8 cellular contexts compared by ENCODE assay signal in genomic region chr9:97237311-97237786, GRCh38.
DNase-seq lines count a peak whose midpoint lies in the region; ATAC-seq and TF ChIP-seq lines count a peak whose summit lies in the region.

No MANE protein-coding gene starts in this region.

- no peaks in the 10 kb centered on the region for H3K9me3 Mint-ChIP-seq in activated naive CD8-positive, alpha-beta T cell treated with anti-CD3 and anti-CD28 coated beads for 36 hours

- in situ Hi-C loops in transverse colon (cut with MboI; ENCODE audit: low pct_ligation_motif_present in 1 of 4, low pct_unique_long_range_greater_than_20kb in 1 of 4, low sequenced_read_pairs in 3 of 4) = no loop called here

- H3K4me1 ChIP-seq in heart right ventricle (peaks cover 0 to 17% (median 11%) of the 10 kb centered on the region in 9 donors), transverse colon (peaks cover 6 to 17% (median 8%) of the 10 kb centered on the region in 4 donors)

- DNase-seq in heart right ventricle = peak in 1 of 2 donors; percentile 13
- no peak for DNase-seq in left ventricle myocardium superior
- no peak for DNase-seq in activated naive CD8-positive, alpha-beta T cell treated with anti-CD3 and anti-CD28 coated beads for 36 hours
- no peak for DNase-seq in kidney epithelial cell (ENCODE audit: low read depth)
- DNase-seq in transverse colon = no peak
- no peak for DNase-seq in posterior vena cava (ENCODE audit: low spot score)
- DNase-seq in effector CD8-positive, alpha-beta T cell (lab: John Stamatoyannopoulos, UW) = no peak
- DNase-seq in NCI-H2029 (lab: John Stamatoyannopoulos, UW) = no peak

- intact Hi-C loops in heart right ventricle (cut with DNase I) = loop anchor here in 2 of 10 donors (10.0 kb wide), 1 partner anchor 383 kb away; the partner anchor contains the start of gene ZNF782 (in 2 of the 2)
- intact Hi-C loops in left ventricle myocardium superior (cut with micrococcal nuclease) = no loop called here
- intact Hi-C loops in transverse colon (cut with DNase I; ENCODE audit: low total_unique reads) = no loop called here
- intact Hi-C loops in posterior vena cava (cut with DNase I) = no loop called here

- peaks cover 3% of the 10 kb centered on the region for H3K36me3 Mint-ChIP-seq in activated naive CD8-positive, alpha-beta T cell treated with anti-CD3 and anti-CD28 coated beads for 36 hours

- ATAC-seq in heart right ventricle (no peak), left ventricle myocardium superior (no peak)

- no peak for TF ChIP-seq EP300 in transverse colon (IDR thresholded peaks at IDR 0.05; ENCODE audit: low read depth)

- H3K4me3 ChIP-seq in heart right ventricle (peak overlapping the region; percentile 41 to 84 (median 66)), kidney epithelial cell (ENCODE audit: low read depth, low read length) (peak overlapping the region; percentile 7), transverse colon (peak overlapping the region in 3 of 4 donors; percentile 47 to 64 (median 50))

- H3K27me3 Mint-ChIP-seq in activated naive CD8-positive, alpha-beta T cell treated with anti-CD3 and anti-CD28 coated beads for 36 hours = no peaks in the 10 kb centered on the region

- WGBS in heart right ventricle, 2 donors = 65 to 77% methylated on average over 23 of the region's 23 CpGs
- 40 to 87% methylated on average over 3 to 23 of the region's 23 CpGs for WGBS in transverse colon (ENCODE audit: low coverage in 1 of 2), 2 donors

- peak overlapping the region; percentile 88 for H3K4me3 Mint-ChIP-seq in activated naive CD8-positive, alpha-beta T cell treated with anti-CD3 and anti-CD28 coated beads for 36 hours

- no peaks in the 10 kb centered on the region for H3K36me3 ChIP-seq in heart right ventricle
- H3K36me3 ChIP-seq in kidney epithelial cell (ENCODE audit: control insufficient read depth, insufficient read depth, low read length) = no peaks in the 10 kb centered on the region
- no peaks in the 10 kb centered on the region for H3K36me3 ChIP-seq in transverse colon

- no peak for TF ChIP-seq POLR2A in transverse colon (IDR thresholded peaks at IDR 0.05)

- peaks cover 12% of the 10 kb centered on the region for H3K4me1 Mint-ChIP-seq in activated naive CD8-positive, alpha-beta T cell treated with anti-CD3 and anti-CD28 coated beads for 36 hours

- H3K27me3 ChIP-seq in heart right ventricle (no peaks in the 10 kb centered on the region), kidney epithelial cell (ENCODE audit: control insufficient read depth, insufficient read depth, low read length) (no peaks in the 10 kb centered on the region), transverse colon (no peaks in the 10 kb centered on the region)

- H3K27ac ChIP-seq in heart right ventricle = peak overlapping the region in 5 of 10 donors; percentile 59 to 89 (median 84)
- H3K27ac ChIP-seq in transverse colon = peak overlapping the region in 3 of 4 donors; percentile 77 to 88 (median 85)

- TF ChIP-seq CTCF in heart right ventricle (IDR thresholded peaks at IDR 0.05) (no peak), kidney epithelial cell (IDR thresholded peaks at IDR 0.05; ENCODE audit: insufficient read depth, low read length, poor library complexity, severe bottlenecking) (no peak), transverse colon (IDR thresholded peaks at IDR 0.05) (no peak)

- peaks cover 0 to 5% (median 0%) of the 10 kb centered on the region in 11 donors for H3K9me3 ChIP-seq in heart right ventricle
- H3K9me3 ChIP-seq in transverse colon = no peaks in the 10 kb centered on the region

- peak overlapping the region; percentile 82 for H3K27ac Mint-ChIP-seq in activated naive CD8-positive, alpha-beta T cell treated with anti-CD3 and anti-CD28 coated beads for 36 hours

Comparison
In these comparisons a context has a peak if more than half of its experiments do, and no peak if none do; other contexts are left out.
1. H3K4me3 ChIP-seq: peak in every context shown above with its lines; median percentile 66 in heart right ventricle; 50 in transverse colon; 7 in kidney epithelial cell.